In genomic region chr3:128618398-128618726, GRCh38 we compare ENCODE assay signal across 9 cellular contexts. TPM values are rescaled to one million over a fixed set of nuclear protein-coding genes. Genes with fewer than 3 reads are reported as not detected.
DNase-seq lines count a peak whose midpoint lies in the region; FAIRE-seq and TF ChIP-seq lines count a peak whose summit lies in the region.
"Had no signal": no experiment of that assay in that cellular context is flagged by ENCODE, and none has a peak within 500 bp of the region (broad histone marks: within the 10 kb centered on the region; RNA-seq: fewer than 3 reads in every experiment).

No MANE protein-coding gene starts in this region.

- H3K27me3 ChIP-seq in H9 (ENCODE audit: insufficient read depth, low read length) (no peaks in the 10 kb centered on the region), small intestine (ENCODE audit: control insufficient read depth in 2 of 2, insufficient read depth in 2 of 2, low read length in 2 of 2) (no peaks in the 10 kb centered on the region)

- peak overlapping the region; percentile 74 for H3K4me2 ChIP-seq in H9 (ENCODE audit: insufficient read depth, insufficient read length, low read length)

- H3K4me1 Mint-ChIP-seq in H9 (peaks cover 11 to 13% of the 10 kb centered on the region in 2 experiments), glutamatergic neuron (ENCODE audit: low read depth, unreplicated experiment) (peaks cover 8% of the 10 kb centered on the region)

- DNase-seq in H9 (no peak), glutamatergic neuron (no peak), small intestine (no peak), GM19239 (ENCODE audit: insufficient read length, low spot score) (no peak), A172 (ENCODE audit: low spot score) (no peak), H4 (ENCODE audit: low spot score) (no peak)
- no peak for DNase-seq in activated CD8-positive, alpha-beta memory T cell treated with anti-CD3 and anti-CD28 coated beads for 24 hours

- H3K4me1 ChIP-seq in H9 (ENCODE audit: insufficient read depth, low read length) (no peaks in the 10 kb centered on the region; the same call in 1 of the 2 replicates), small intestine (ENCODE audit: control insufficient read depth in 2 of 2, insufficient read depth in 1 of 2, low read depth in 1 of 2, low read length in 1 of 2) (peaks cover 0 to 3% of the 10 kb centered on the region in 2 donors)

- no peak overlapping the region for H4K5ac ChIP-seq in H9 (ENCODE audit: insufficient read length, low read depth, low read length)

- no peak overlapping the region for H3T11ph ChIP-seq in H9 (ENCODE audit: low read length)

- H3K23ac ChIP-seq in H9 (ENCODE audit: insufficient read length, low read depth, low read length), result no peak overlapping the region

- no peaks in the 10 kb centered on the region for H3K79me1 ChIP-seq in H9 (ENCODE audit: insufficient read depth, low read depth, low read length, poor library complexity, severe bottlenecking)

- H3K27me3 Mint-ChIP-seq in H9 (ENCODE audit: low read depth) (no peaks in the 10 kb centered on the region; the same call in 1 of the 2 replicates), glutamatergic neuron (ENCODE audit: unreplicated experiment) (peaks cover 6% of the 10 kb centered on the region)

- no peaks in the 10 kb centered on the region for H3K79me2 ChIP-seq in H9 (ENCODE audit: insufficient read depth, low read length)

- H4K8ac ChIP-seq in H9 (replicated peaks; ENCODE audit: insufficient read length, low read depth, low read length), result no peak overlapping the region

- peak overlapping the region; percentile 85 to 96 for H3K4me3 Mint-ChIP-seq in H9
- H3K4me3 Mint-ChIP-seq in glutamatergic neuron (ENCODE audit: unreplicated experiment), result peak overlapping the region; percentile 95

- no peak overlapping the region for H2BK20ac ChIP-seq in H9 (ENCODE audit: low read depth, low read length, poor library complexity, severe bottlenecking)

- H2BK120ac ChIP-seq in H9 (ENCODE audit: low read depth, low read length, poor library complexity, severe bottlenecking), result no peak overlapping the region

- H3K4me3 ChIP-seq in small intestine (ENCODE audit: low read depth in 1 of 2, low read length in 2 of 2), result peak overlapping the region; percentile 56 to 71

- H3K23me2 ChIP-seq in H9 (ENCODE audit: insufficient read length, low read depth, low read length, poor library complexity, severe bottlenecking), result peaks cover 3% of the 10 kb centered on the region

- 0 out of 2 replicates have a peak overlapping the region, but pooled peaks have one; percentile 10 for H3K14ac ChIP-seq in H9 (ENCODE audit: insufficient read depth, low read length)

- H4K91ac ChIP-seq in H9 (ENCODE audit: insufficient read length, low read depth, low read length), result no peak overlapping the region

- peaks cover 11 to 17% of the 10 kb centered on the region in 2 donors for H3K36me3 ChIP-seq in small intestine (ENCODE audit: control insufficient read depth in 2 of 2, insufficient read depth in 2 of 2, low read length in 2 of 2)

- peaks cover 25 to 49% (median 34%) of the 10 kb centered on the region in 3 experiments; a peak in 6 of 7 replicates for H3K36me3 Mint-ChIP-seq in H9 (ENCODE audit: insufficient read depth in 1 of 3, low read depth in 3 of 3)
- no peaks in the 10 kb centered on the region for H3K36me3 Mint-ChIP-seq in glutamatergic neuron (ENCODE audit: unreplicated experiment)

- H2BK12ac ChIP-seq in H9 (ENCODE audit: insufficient read length, low read depth, low read length), result no peak overlapping the region

- H3K9me3 Mint-ChIP-seq in H9 (no peaks in the 10 kb centered on the region), glutamatergic neuron (ENCODE audit: unreplicated experiment) (peaks cover 4% of the 10 kb centered on the region)

- H4K20me1 ChIP-seq in H9 (ENCODE audit: control insufficient read depth, insufficient read depth, insufficient read length), result no peaks in the 10 kb centered on the region

- H2BK5ac ChIP-seq in H9 (ENCODE audit: insufficient read length, low read length), result no peak overlapping the region

- H3K4ac ChIP-seq in H9 (ENCODE audit: low read depth, low read length), result no peak overlapping the region

- no peak overlapping the region for H3K56ac ChIP-seq in H9 (ENCODE audit: insufficient read length, low read depth, low read length)

- H3K27ac Mint-ChIP-seq in H9, result peak overlapping the region; percentile 83 to 97 (median 97)
- H3K27ac Mint-ChIP-seq in glutamatergic neuron (ENCODE audit: unreplicated experiment), result peak overlapping the region; percentile 85

- H3K9me3 ChIP-seq in H9 (ENCODE audit: control insufficient read depth, low read depth, low read length) (no peaks in the 10 kb centered on the region), small intestine (ENCODE audit: control insufficient read depth, low read depth) (no peaks in the 10 kb centered on the region)

- no peak overlapping the region for H2AK5ac ChIP-seq in H9 (ENCODE audit: insufficient read length, low read length)

- no peak overlapping the region for H3K18ac ChIP-seq in H9 (ENCODE audit: insufficient read length, low read depth, low read length)

- peak overlapping the region; percentile 64 for H3K9ac ChIP-seq in H9 (ENCODE audit: extremely low read depth, insufficient read length, low read length)

- no CpG with 5 or more reads among the region's 5 CpGs for WGBS in H9 (ENCODE audit: extremely low coverage, insufficient read length, low lambda C conversion rate)
- 27 to 43% (median 37%) methylated on average over 5 of the region's 5 CpGs for WGBS in small intestine, 3 donors

- peak overlapping the region; percentile 6 for H3K27ac ChIP-seq in H9 (ENCODE audit: insufficient read length, low read depth, low read length)
- peak overlapping the region; percentile 86 for H3K27ac ChIP-seq in VCaP
- peak overlapping the region; percentile 39 to 84 for H3K27ac ChIP-seq in small intestine (ENCODE audit: low read depth in 1 of 2, low read length in 1 of 2)

- H2BK15ac ChIP-seq in H9 (ENCODE audit: low read depth, low read length), result no peak overlapping the region

- H2AFZ ChIP-seq in H9 (ENCODE audit: low read length), result no peak overlapping the region

- FAIRE-seq in small intestine (lab: Jason Lieb, UNC) (no peak), GM19239 (lab: Jason Lieb, UNC) (no peak)
- FAIRE-seq: islet of Langerhans had no signal

- TF ChIP-seq CTCF in H9 (conservative IDR thresholded peaks at IDR 0.05) (no peak), VCaP (conservative IDR thresholded peaks at IDR 0.05) (no peak), glutamatergic neuron (IDR thresholded peaks at IDR 0.05; ENCODE audit: partially characterized antibody, unreplicated experiment) (no peak)

RNA-seq across cellular contexts. Expression of gene RPN1, which starts 32.3 kb away (rescaled TPM):
- total RNA-seq in H9 (2021) (170 and 174 TPM in 2 replicates), glutamatergic neuron (ENCODE audit: unreplicated experiment) (121 TPM)
- 100 to 1,000 TPM in 1 of 3 donors, 10 to 100 TPM in 2; 43.2 to 270 (median 55.4) TPM for polyA plus RNA-seq in small intestine
- total RNA-seq in A172 (2014; rRNA removed; shearing (Covaris generic)), result 407 and 425 TPM in 2 replicates
- 525 and 532 TPM in 2 replicates for total RNA-seq in H4 (2014; rRNA removed; shearing (Covaris generic))

Comparison
In these comparisons a context has a peak if more than half of its experiments do, and no peak if none do; other contexts are left out.
1. H3K27ac ChIP-seq: peak in every context shown above with its lines; median percentile 86 in VCaP; 62 in small intestine; 6 in H9.